Comparison of ENCODE assay signal across 1 cellular context in genomic region chr9:137242329-137243204, GRCh38.
TF ChIP-seq lines count a peak whose summit lies in the region.

No MANE protein-coding gene starts in this region.

TF ChIP-seq in SK-N-SH treated with all-trans-retinoic acid at 6 μM for 48 hours, 23 proteins besides CTCF, POLR2A, EP300 and RAD21 (continued from another document):
- no peak for TF ChIP-seq TSHZ2 (CRISPR knock-in tag; IDR thresholded peaks at IDR 0.05)
- no peak for TF ChIP-seq TOX (CRISPR knock-in tag; IDR thresholded peaks at IDR 0.05; ENCODE audit: borderline replicate concordance)
- TF ChIP-seq BACH2 (CRISPR knock-in tag; IDR thresholded peaks at IDR 0.05; ENCODE audit: borderline replicate concordance), result no peak
- no peak for TF ChIP-seq OSR1 (CRISPR knock-in tag; IDR thresholded peaks at IDR 0.05)
- TF ChIP-seq POU6F1 (CRISPR knock-in tag; IDR thresholded peaks at IDR 0.05; ENCODE audit: borderline replicate concordance, low read depth), result no peak
- TF ChIP-seq RARB (CRISPR knock-in tag; IDR thresholded peaks at IDR 0.05), result no peak
- no peak for TF ChIP-seq TCF4 (CRISPR knock-in tag; IDR thresholded peaks at IDR 0.05; ENCODE audit: borderline replicate concordance)
- no peak for TF ChIP-seq ZFP30 (CRISPR knock-in tag; IDR thresholded peaks at IDR 0.05)
- TF ChIP-seq ISL1 (CRISPR knock-in tag; IDR thresholded peaks at IDR 0.05), result no peak
- TF ChIP-seq ARNTL (CRISPR knock-in tag; IDR thresholded peaks at IDR 0.05; ENCODE audit: borderline replicate concordance, low read depth), result no peak
TF ChIP-seq in SK-N-SH treated with all-trans-retinoic acid at 6 μM for 48 hours: peak in this region for 0.
